ENCODE assay signal across 18 cellular contexts in genomic region chr2:55934337-55934736, GRCh38.
DNase-seq lines count a peak whose midpoint lies in the region; ATAC-seq lines count a peak whose summit lies in the region.
"Had no signal": no experiment of that assay in that cellular context is flagged by ENCODE, and none has a peak within 500 bp of the region (broad histone marks: within the 10 kb centered on the region; RNA-seq: fewer than 3 reads in every experiment).

No MANE protein-coding gene starts in this region.

- H3K4me2 ChIP-seq in BLaER1 treated with 17β-estradiol and CSF1 and Interleukin-3, amounts not matched to agents 10 nM and 100 nM, result peak overlapping the region in 9 of 11 experiments; percentile 7 to 72 (median 60); a peak in 16 of 22 replicates
- H3K4me2 ChIP-seq: GM23338 had no signal

- no peaks in the 10 kb centered on the region for H4K20me1 ChIP-seq in BLaER1 treated with 17β-estradiol and CSF1 and Interleukin-3, amounts not matched to agents 10 nM and 100 nM

- peak overlapping the region in 3 of 11 experiments; percentile 28 to 35 (median 31); a peak in 3 of 22 replicates for H3K9ac ChIP-seq in BLaER1 treated with 17β-estradiol and CSF1 and Interleukin-3, amounts not matched to agents 10 nM and 100 nM

- peak; percentile 60 for ATAC-seq in GM18867 (IDR thresholded peaks at IDR 0.05; ENCODE audit: unreplicated experiment)
- ATAC-seq in HG02610 (IDR thresholded peaks at IDR 0.05; ENCODE audit: unreplicated experiment), result no peak
- ATAC-seq: GM12878, GM23338, K562 had no signal

- H3K9me3 ChIP-seq in BLaER1 treated with 17β-estradiol and CSF1 and Interleukin-3, amounts not matched to agents 10 nM and 100 nM (replicated peaks in 1 of 11), result peaks cover 0 to 39% (median 26%) of the 10 kb centered on the region in 11 experiments; a peak in 17 of 22 replicates
- H3K9me3 ChIP-seq: BE2C had no signal

- H3K36me3 ChIP-seq in BLaER1 treated with 17β-estradiol and CSF1 and Interleukin-3, amounts not matched to agents 10 nM and 100 nM, result no peaks in the 10 kb centered on the region
- H3K36me3 ChIP-seq: BE2C had no signal

- H3K4me3 ChIP-seq in BLaER1 treated with 17β-estradiol and CSF1 and Interleukin-3, amounts not matched to agents 10 nM and 100 nM, result peak overlapping the region in 3 of 10 experiments; percentile 6 to 52 (median 37); a peak in 5 of 20 replicates
- H3K4me3 ChIP-seq: GM12878, GM23338, K562 had no signal

- no peaks in the 10 kb centered on the region for H3K27me3 ChIP-seq in BLaER1 treated with 17β-estradiol and CSF1 and Interleukin-3, amounts not matched to agents 10 nM and 100 nM
- H3K27me3 ChIP-seq: BE2C had no signal

- H3K4me1 ChIP-seq in BLaER1 treated with 17β-estradiol and CSF1 and Interleukin-3, amounts not matched to agents 10 nM and 100 nM, result peaks cover 0 to 35% (median 20%) of the 10 kb centered on the region in 10 experiments; a peak in 14 of 20 replicates
- H3K4me1 ChIP-seq: BE2C had no signal

- H3K27ac ChIP-seq in BLaER1 treated with 17β-estradiol and CSF1 and Interleukin-3, amounts not matched to agents 10 nM and 100 nM, result peak overlapping the region in 5 of 11 experiments; percentile 4 to 51 (median 27); a peak in 5 of 22 replicates
- H3K27ac ChIP-seq: HL-60 had no signal

- DNase-seq in MV-4-11 (lab: John Stamatoyannopoulos, UW) (peak; percentile 42), foreskin melanocyte (peak; percentile 54), retina (no peak), NK-92 (lab: John Stamatoyannopoulos, UW; ENCODE audit: unreplicated experiment) (no peak)
- DNase-seq: ACHN; BE2C; CD4-positive, alpha-beta memory T cell; DMS153; DMS79; GF-D8; HCEC 1CT had no signal

Comparison
In these comparisons a context has a peak if more than half of its experiments do, and no peak if none do; other contexts are left out.
1. DNase-seq: peak in MV-4-11 (single experiment) and foreskin melanocyte (single experiment); none in retina (single experiment) and NK-92 (single experiment).